29 cellular contexts compared by ENCODE assay signal in genomic region chr12:109057376-109057775, GRCh38. TPM values are rescaled to one million over a fixed set of nuclear protein-coding genes. Genes with fewer than 3 reads are reported as not detected.
"Had no signal": no experiment of that assay in that cellular context is flagged by ENCODE, and none has a peak within 500 bp of the region (broad histone marks: within the 10 kb centered on the region; RNA-seq: fewer than 3 reads in every experiment).

No MANE protein-coding gene starts in this region.

- H3K9me3 Mint-ChIP-seq: naive B cell; nephron progenitor cell; stimulated activated effector memory CD8-positive, alpha-beta T cell treated with anti-CD3 and anti-CD28 coated beads, Interleukin-12 subunit alpha, Interleukin-12 subunit beta, amount 100 ng/mL, for 72 hours; stimulated activated naive CD8-positive, alpha-beta T cell treated with anti-CD3 and anti-CD28 coated beads, Interleukin-15, amount 100 ng/mL, for 72 hours had no signal

- H3K4me1 Mint-ChIP-seq: activated CD4-positive, alpha-beta T cell treated with anti-CD3 and anti-CD28 coated beads for 36 hours had no signal

- H3K27me3 Mint-ChIP-seq: activated CD4-positive, alpha-beta T cell treated with anti-CD3 and anti-CD28 coated beads for 36 hours; activated CD8-positive, alpha-beta memory T cell treated with anti-CD3 and anti-CD28 coated beads, Interleukin-2, amount 10 ng/mL, durations not matched to agents 7 days and 5 days; activated naive CD8-positive, alpha-beta T cell; naive B cell; stimulated activated naive CD8-positive, alpha-beta T cell treated with anti-CD3 and anti-CD28 coated beads, Interleukin-15, amount 100 ng/mL, for 72 hours had no signal

- H3K27ac Mint-ChIP-seq: activated CD4-positive, alpha-beta T cell treated with anti-CD3 and anti-CD28 coated beads for 36 hours; activated CD8-positive, alpha-beta memory T cell treated with anti-CD3 and anti-CD28 coated beads, Interleukin-2, amount 10 ng/mL, durations not matched to agents 7 days and 5 days; activated CD8-positive, alpha-beta T cell treated with anti-CD3 and anti-CD28 coated beads, Interleukin-2, amount 10 ng/mL, durations not matched to agents 7 days and 5 days; activated naive CD8-positive, alpha-beta T cell; nephron progenitor cell; stimulated activated effector memory CD8-positive, alpha-beta T cell treated with anti-CD3 and anti-CD28 coated beads, Interleukin-12 subunit alpha, Interleukin-12 subunit beta, amount 100 ng/mL, for 72 hours had no signal

- H3K36me3 ChIP-seq: ovary, prostate gland had no signal

- H3K4me1 ChIP-seq: foreskin keratinocyte, prostate gland had no signal

- H3K27me3 ChIP-seq: body of pancreas, esophagus muscularis mucosa, foreskin keratinocyte, heart right ventricle, ovary, sigmoid colon, suprapubic skin, transverse colon had no signal

- H3K9me3 ChIP-seq: body of pancreas, esophagus muscularis mucosa, heart right ventricle, left ventricle myocardium inferior, ovary, prostate gland, sigmoid colon, suprapubic skin, transverse colon had no signal

- H3K4me3 ChIP-seq: body of pancreas, esophagus muscularis mucosa, heart right ventricle, left ventricle myocardium inferior, lung, ovary, prostate gland, sigmoid colon, suprapubic skin, transverse colon had no signal

- H3K4me3 Mint-ChIP-seq: activated CD4-positive, alpha-beta T cell treated with anti-CD3 and anti-CD28 coated beads for 36 hours; activated CD8-positive, alpha-beta memory T cell treated with anti-CD3 and anti-CD28 coated beads, Interleukin-2, amount 10 ng/mL, durations not matched to agents 7 days and 5 days; activated CD8-positive, alpha-beta T cell treated with anti-CD3 and anti-CD28 coated beads, Interleukin-2, amount 10 ng/mL, durations not matched to agents 7 days and 5 days; activated naive CD8-positive, alpha-beta T cell; naive B cell; nephron progenitor cell; stimulated activated effector memory CD8-positive, alpha-beta T cell treated with anti-CD3 and anti-CD28 coated beads, Interleukin-12 subunit alpha, Interleukin-12 subunit beta, amount 100 ng/mL, for 72 hours; stimulated activated naive CD8-positive, alpha-beta T cell treated with anti-CD3 and anti-CD28 coated beads, Interleukin-15, amount 100 ng/mL, for 72 hours had no signal

- H3K27ac ChIP-seq: body of pancreas, esophagus muscularis mucosa, foreskin keratinocyte, heart right ventricle, left ventricle myocardium inferior, ovary, prostate gland, sigmoid colon, suprapubic skin, transverse colon had no signal

- DNase-seq: activated CD4-positive, alpha-beta T cell treated with anti-CD3 and anti-CD28 coated beads for 36 hours; activated CD4-positive, CD25-positive, alpha-beta regulatory T cell; activated CD8-positive, alpha-beta memory T cell treated with anti-CD3 and anti-CD28 coated beads, Interleukin-2, amount 10 ng/mL, durations not matched to agents 7 days and 5 days; activated CD8-positive, alpha-beta T cell treated with anti-CD3 and anti-CD28 coated beads, Interleukin-2, amount 10 ng/mL, durations not matched to agents 7 days and 5 days; activated naive CD4-positive, alpha-beta T cell treated with Interleukin-2 at 50 U/mL for 16 hours; activated T-cell treated with anti-CD3 and anti-CD28 coated beads, Interleukin-2, amount 50 U/mL, for 48 hours; aorta; body of pancreas; cortex of kidney; foreskin keratinocyte; heart right ventricle; left ventricle myocardium inferior; naive B cell; nephron progenitor cell; ovary; sigmoid colon; small intestine; stimulated activated CD4-positive, alpha-beta T cell treated with anti-CD3 and anti-CD28 coated beads, Interleukin-4, amount 100 ng/mL, for 24 hours; stimulated activated naive CD8-positive, alpha-beta T cell treated with anti-CD3 and anti-CD28 coated beads, Interleukin-15, amount 100 ng/mL, for 72 hours; T-helper 1 cell; transverse colon had no signal

RNA-seq across cellular contexts. Expression of gene SVOP, which starts 36.5 kb away (rescaled TPM):
- total RNA-seq: activated CD4-positive, alpha-beta T cell treated with anti-CD3 and anti-CD28 coated beads for 36 hours; activated CD8-positive, alpha-beta memory T cell treated with anti-CD3 and anti-CD28 coated beads, Interleukin-2, amount 10 ng/mL, durations not matched to agents 7 days and 5 days; activated CD8-positive, alpha-beta T cell treated with anti-CD3 and anti-CD28 coated beads, Interleukin-2, amount 10 ng/mL, durations not matched to agents 7 days and 5 days; aorta; foreskin keratinocyte; glomerular endothelial cell; mesenteric fat pad; ovary; suprapubic skin had no signal
